ENCODE assay signal across 8 cellular contexts in the genomic region with DNA sequence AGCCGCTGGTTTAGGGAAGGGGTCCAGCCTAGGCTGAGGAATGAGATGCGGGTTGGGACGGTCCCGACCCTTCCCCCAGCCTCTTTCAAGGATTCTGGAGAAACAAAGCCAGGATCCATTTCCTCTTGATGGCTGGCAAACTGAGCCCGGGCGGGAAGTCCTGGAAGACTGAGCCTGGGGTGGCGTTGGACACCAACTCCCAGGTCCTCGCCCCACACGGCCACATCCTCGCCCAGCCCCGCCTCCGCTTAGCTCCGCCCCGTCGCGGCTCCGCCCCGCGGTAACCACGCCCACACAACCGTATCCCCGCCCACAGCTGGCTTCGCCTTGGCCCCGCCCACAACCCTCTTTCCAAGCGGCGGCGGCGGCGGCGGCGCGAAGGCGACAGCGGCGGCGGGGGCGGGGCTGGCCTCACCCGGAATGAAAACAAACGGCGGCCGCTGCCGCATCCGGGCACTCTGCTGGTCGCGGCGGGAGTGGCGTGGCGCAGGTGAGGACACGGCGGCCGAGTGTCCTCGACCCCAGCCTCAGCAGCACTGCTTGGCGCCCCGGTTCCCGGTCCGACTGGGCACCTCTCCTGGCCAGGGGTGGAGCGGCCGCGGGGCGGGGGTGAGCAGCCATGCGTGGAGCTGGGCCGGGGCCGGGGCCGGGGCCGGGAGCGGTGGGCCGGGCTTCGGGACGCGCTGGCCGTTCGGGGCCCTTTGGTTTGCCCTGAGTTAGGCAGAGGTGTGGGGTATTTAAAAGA. TPM values are rescaled to one million over a fixed set of nuclear protein-coding genes. Genes with fewer than 3 reads are reported as not detected.
DNase-seq lines count a peak whose midpoint lies in the region; ATAC-seq and TF ChIP-seq lines count a peak whose summit lies in the region.

A gene with protein sequence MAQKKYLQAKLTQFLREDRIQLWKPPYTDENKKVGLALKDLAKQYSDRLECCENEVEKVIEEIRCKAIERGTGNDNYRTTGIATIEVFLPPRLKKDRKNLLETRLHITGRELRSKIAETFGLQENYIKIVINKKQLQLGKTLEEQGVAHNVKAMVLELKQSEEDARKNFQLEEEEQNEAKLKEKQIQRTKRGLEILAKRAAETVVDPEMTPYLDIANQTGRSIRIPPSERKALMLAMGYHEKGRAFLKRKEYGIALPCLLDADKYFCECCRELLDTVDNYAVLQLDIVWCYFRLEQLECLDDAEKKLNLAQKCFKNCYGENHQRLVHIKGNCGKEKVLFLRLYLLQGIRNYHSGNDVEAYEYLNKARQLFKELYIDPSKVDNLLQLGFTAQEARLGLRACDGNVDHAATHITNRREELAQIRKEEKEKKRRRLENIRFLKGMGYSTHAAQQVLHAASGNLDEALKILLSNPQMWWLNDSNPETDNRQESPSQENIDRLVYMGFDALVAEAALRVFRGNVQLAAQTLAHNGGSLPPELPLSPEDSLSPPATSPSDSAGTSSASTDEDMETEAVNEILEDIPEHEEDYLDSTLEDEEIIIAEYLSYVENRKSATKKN (plus strand): TSS at position 456 of the 745 bp plus-strand sequence. CDS start 3,538 bp downstream, outside the sequence.

- H3K36me3 Mint-ChIP-seq in activated CD4-positive, alpha-beta T cell treated with anti-CD3 and anti-CD28 coated beads, Interleukin-2, amount 10 ng/mL, durations not matched to agents 7 days and 5 days (ENCODE audit: low read depth) = peaks cover 26% of the 10 kb centered on the region

- H3K27me3 Mint-ChIP-seq in activated CD4-positive, alpha-beta T cell treated with anti-CD3 and anti-CD28 coated beads, Interleukin-2, amount 10 ng/mL, durations not matched to agents 7 days and 5 days = no peaks in the 10 kb centered on the region

- TF ChIP-seq CTCF in AG04450 (IDR thresholded peaks at IDR 0.05; ENCODE audit: low read depth, low read length) (no peak), colonic mucosa (IDR thresholded peaks at IDR 0.05) (no peak)

- H3K9ac ChIP-seq in colonic mucosa (ENCODE audit: low read depth in 2 of 2, low read length in 2 of 2) = peak within 1 kb of the TSS; percentile 74 to 77

- peaks cover 38% of the 10 kb centered on the region for H3K4me1 Mint-ChIP-seq in activated CD4-positive, alpha-beta T cell treated with anti-CD3 and anti-CD28 coated beads, Interleukin-2, amount 10 ng/mL, durations not matched to agents 7 days and 5 days

- H3K4me1 ChIP-seq in colonic mucosa = peaks cover 5% of the 10 kb centered on the region

- H3K27me3 ChIP-seq in AG04450 (ENCODE audit: control insufficient read depth, insufficient read depth, low read length) (peaks cover 7% of the 10 kb centered on the region), colonic mucosa (no peaks in the 10 kb centered on the region), layer of hippocampus (ENCODE audit: control insufficient read depth, insufficient read depth, low read length) (no peaks in the 10 kb centered on the region)

- 0 out of 2 replicates have a peak, but pooled peaks cover 2% of the 10 kb centered on the region for H3K9me3 ChIP-seq in AG04450 (ENCODE audit: control insufficient read depth, insufficient read depth, low read length)
- no peaks in the 10 kb centered on the region for H3K9me3 ChIP-seq in colonic mucosa

- H3K4me3 ChIP-seq in AG04450 (ENCODE audit: low read depth, low read length) (peak within 1 kb of the TSS; percentile 71), colonic mucosa (peak within 1 kb of the TSS; percentile 87)

- peak; percentile 65 for ATAC-seq in GM18907 (IDR thresholded peaks at IDR 0.05; ENCODE audit: unreplicated experiment)
- ATAC-seq in HG03280 (IDR thresholded peaks at IDR 0.05; ENCODE audit: unreplicated experiment) = peak; percentile 67

- no peak within 1 kb of the TSS for H3K27ac ChIP-seq in AG04450 (ENCODE audit: low read depth, low read length)
- peak within 1 kb of the TSS; percentile 92 for H3K27ac ChIP-seq in colonic mucosa
- peak within 1 kb of the TSS; percentile 75 for H3K27ac ChIP-seq in layer of hippocampus (ENCODE audit: low read depth, low read length)

- peak within 1 kb of the TSS; percentile 93 for H3K27ac Mint-ChIP-seq in activated CD4-positive, alpha-beta T cell treated with anti-CD3 and anti-CD28 coated beads, Interleukin-2, amount 10 ng/mL, durations not matched to agents 7 days and 5 days

- intact Hi-C loops in colonic mucosa (cut with DNase I) = no loop called here

- peak within 1 kb of the TSS; percentile 86 for H3K4me3 Mint-ChIP-seq in activated CD4-positive, alpha-beta T cell treated with anti-CD3 and anti-CD28 coated beads, Interleukin-2, amount 10 ng/mL, durations not matched to agents 7 days and 5 days

- no peaks in the 10 kb centered on the region for H3K36me3 ChIP-seq in colonic mucosa

- POLR2A ChIA-PET in AG04450 (lab: Yijun Ruan, JAX) = interaction anchor here (0.6 to 1.1 kb wide), 8 partner anchors 14 to 491 kb away, joined by 3 to 7 read pairs (median 4); no protein-coding TSS in a partner anchor
- POLR2A ChIA-PET in activated CD4-positive, alpha-beta T cell treated with anti-CD3 and anti-CD28 coated beads, Interleukin-2, amount 10 ng/mL, durations not matched to agents 7 days and 5 days (lab: Charles Lee) = interaction anchor here (1.0 kb wide), 1 partner anchor 291 kb away, joined by 3 read pairs; no protein-coding TSS in a partner anchor

- peaks cover 12% of the 10 kb centered on the region for H3K9me3 Mint-ChIP-seq in activated CD4-positive, alpha-beta T cell treated with anti-CD3 and anti-CD28 coated beads, Interleukin-2, amount 10 ng/mL, durations not matched to agents 7 days and 5 days

- CTCF ChIA-PET in AG04450 (lab: Charles Lee) = interaction anchor here (0.7 to 2.5 kb wide), 6 partner anchors 11 to 109 kb away, joined by 3 to 12 read pairs (median 3); no protein-coding TSS in a partner anchor
- CTCF ChIA-PET in activated CD4-positive, alpha-beta T cell treated with anti-CD3 and anti-CD28 coated beads, Interleukin-2, amount 10 ng/mL, durations not matched to agents 7 days and 5 days (lab: Charles Lee) = interaction anchor here (0.9 to 3.8 kb wide), 7 partner anchors 10 to 291 kb away, joined by 3 to 34 read pairs (median 3); no protein-coding TSS in a partner anchor

- DNase-seq in AG04450 (ENCODE audit: low read depth, low spot score) (peak; percentile 46), NCI-H510A treated with DMSO at 0.1 percent for 48 hours (lab: John Stamatoyannopoulos, UW) (peak; percentile 63), colonic mucosa (peak; percentile 95)
- peak; percentile 91 for DNase-seq in activated CD4-positive, alpha-beta T cell treated with anti-CD3 and anti-CD28 coated beads, Interleukin-2, amount 10 ng/mL, durations not matched to agents 7 days and 5 days
- peak; percentile 87 to 92 (median 88) for DNase-seq in stimulated activated CD4-positive, alpha-beta T cell treated with anti-CD3 and anti-CD28 coated beads, Interleukin-1b, Interleukin-23, amount 100 ng/mL, for 24 hours (ENCODE audit: low read depth in 4 of 4, low spot score in 1 of 4)

RNA-seq across cellular contexts. Expression of the gene that starts here (rescaled TPM):
- polyA plus RNA-seq in AG04450 (2011; rRNA removed) = 42.7 and 64.1 TPM in 2 replicates
- polyA minus RNA-seq in AG04450 (2011; rRNA and poly(A)+ RNA removed) = 23.9 and 30.9 TPM in 2 replicates
- total RNA-seq in activated CD4-positive, alpha-beta T cell treated with anti-CD3 and anti-CD28 coated beads, Interleukin-2, amount 10 ng/mL, durations not matched to agents 7 days and 5 days = 10 to 100 TPM; 69.7 to 85.5 TPM
- total RNA-seq in colonic mucosa = 10 to 100 TPM; 42.3 to 55.2 TPM
